Comparison of ENCODE assay signal across 12 cellular contexts in the genomic region with DNA sequence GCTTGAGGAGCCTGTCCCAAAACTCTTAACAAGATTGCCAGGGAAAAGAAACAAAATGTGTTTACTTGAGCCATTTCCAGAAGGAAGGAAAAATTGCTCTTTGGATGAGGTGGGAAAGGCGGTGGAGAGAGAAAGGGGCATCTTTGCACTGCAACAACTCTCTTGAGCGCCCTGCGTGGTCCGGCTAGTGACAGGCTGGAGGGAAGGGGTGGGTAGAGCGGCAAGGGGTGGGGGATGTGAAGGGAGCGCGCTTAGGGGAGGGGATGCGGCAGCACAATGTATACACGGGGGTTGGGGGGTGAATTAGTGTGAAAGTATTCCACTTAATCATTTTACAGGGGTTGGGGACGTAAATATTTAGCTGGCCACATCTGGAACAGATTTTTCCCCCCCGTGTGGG. TPM values are rescaled to one million over a fixed set of nuclear protein-coding genes. Genes with fewer than 3 reads are reported as not detected.
DNase-seq lines count a peak whose midpoint lies in the region; ATAC-seq, FAIRE-seq and TF ChIP-seq lines count a peak whose summit lies in the region.
"Had no signal": no experiment of that assay in that cellular context is flagged by ENCODE, and none has a peak within 500 bp of the region (broad histone marks: within the 10 kb centered on the region; RNA-seq: fewer than 3 reads in every experiment).

No MANE protein-coding gene starts in this region.

- no peaks in the 10 kb centered on the region for H3K4me1 Mint-ChIP-seq in stimulated activated effector memory CD8-positive, alpha-beta T cell treated with anti-CD3 and anti-CD28 coated beads, Interleukin-12 subunit alpha, Interleukin-12 subunit beta, amount 100 ng/mL, for 72 hours

- DNase-seq in cardiac muscle cell (ENCODE audit: low read depth in 1 of 2, low spot score in 1 of 2) (peak in 1 of 2 donors; percentile 60), cardiac septum (ENCODE audit: low spot score) (no peak), pancreas (peak in 4 of 6 donors; percentile 12 to 57 (median 26)), GM12892 (ENCODE audit: insufficient read length) (no peak)
- DNase-seq in effector CD4-positive, alpha-beta T cell = no peak
- DNase-seq in stimulated activated effector memory CD8-positive, alpha-beta T cell treated with anti-CD3 and anti-CD28 coated beads, Interleukin-12 subunit alpha, Interleukin-12 subunit beta, amount 100 ng/mL, for 72 hours (ENCODE audit: low spot score in 2 of 2) = no peak
- DNase-seq: Caco-2; NCI-H446; stimulated activated naive CD4-positive, alpha-beta T cell had no signal

- H3K27ac ChIP-seq in cardiac muscle cell = no peak overlapping the region
- no peak overlapping the region for H3K27ac ChIP-seq in iPS-18a (ENCODE audit: low read length)
- peak overlapping the region; percentile 51 to 91 (median 74) for H3K27ac ChIP-seq in pancreas
- H3K27ac ChIP-seq: A549 had no signal

- H3K36me3 ChIP-seq in cardiac muscle cell = no peaks in the 10 kb centered on the region
- H3K36me3 ChIP-seq in iPS-18a (ENCODE audit: control insufficient read depth, low read depth, low read length) = no peaks in the 10 kb centered on the region
- no peaks in the 10 kb centered on the region for H3K36me3 ChIP-seq in pancreas

- WGBS in pancreas, 2 donors = 2 to 4% methylated on average over 11 of the region's 11 CpGs

- ATAC-seq in pancreas = peak in 3 of 4 donors; percentile 23 to 29 (median 28)
- no peak for ATAC-seq in HG03565 (IDR thresholded peaks at IDR 0.05; ENCODE audit: unreplicated experiment)
- ATAC-seq in stimulated activated effector memory CD8-positive, alpha-beta T cell treated with anti-CD3 and anti-CD28 coated beads, Interleukin-12 subunit alpha, Interleukin-12 subunit beta, amount 100 ng/mL, for 72 hours = no peak

- no peaks in the 10 kb centered on the region for H3K36me3 Mint-ChIP-seq in stimulated activated effector memory CD8-positive, alpha-beta T cell treated with anti-CD3 and anti-CD28 coated beads, Interleukin-12 subunit alpha, Interleukin-12 subunit beta, amount 100 ng/mL, for 72 hours

- H3K27ac Mint-ChIP-seq in stimulated activated effector memory CD8-positive, alpha-beta T cell treated with anti-CD3 and anti-CD28 coated beads, Interleukin-12 subunit alpha, Interleukin-12 subunit beta, amount 100 ng/mL, for 72 hours = no peak overlapping the region

- H3K4me3 Mint-ChIP-seq in stimulated activated effector memory CD8-positive, alpha-beta T cell treated with anti-CD3 and anti-CD28 coated beads, Interleukin-12 subunit alpha, Interleukin-12 subunit beta, amount 100 ng/mL, for 72 hours = no peak overlapping the region

- no peak for FAIRE-seq in pancreas (lab: Jason Lieb, UNC)
- no peak for FAIRE-seq in GM12892 (lab: Jason Lieb, UNC)
- FAIRE-seq: A549 had no signal

- TF ChIP-seq POLR2A in GM12892 (IDR thresholded peaks at IDR 0.05; ENCODE audit: low read depth, low read length) = no peak

- H3K4me3 ChIP-seq in cardiac muscle cell (peak overlapping the region; percentile 64), iPS-18a (ENCODE audit: low read length) (peak overlapping the region; percentile 76), pancreas (peak overlapping the region; percentile 33 to 56 (median 46))
- H3K4me3 ChIP-seq: A549 had no signal

- peaks cover 57% of the 10 kb centered on the region for H3K4me1 ChIP-seq in cardiac muscle cell (ENCODE audit: low read depth)
- peaks cover 24% of the 10 kb centered on the region for H3K4me1 ChIP-seq in iPS-18a (ENCODE audit: control insufficient read depth, low read depth, low read length)
- H3K4me1 ChIP-seq in pancreas = peaks cover 0 to 16% (median 4%) of the 10 kb centered on the region in 3 donors
- H3K4me1 ChIP-seq: A549, Caco-2 had no signal

- H3K9me3 Mint-ChIP-seq in stimulated activated effector memory CD8-positive, alpha-beta T cell treated with anti-CD3 and anti-CD28 coated beads, Interleukin-12 subunit alpha, Interleukin-12 subunit beta, amount 100 ng/mL, for 72 hours = peaks cover 11% of the 10 kb centered on the region

- TF ChIP-seq CTCF in cardiac muscle cell (IDR thresholded peaks at IDR 0.05; ENCODE audit: low read depth, low read length) (no peak), pancreas (IDR thresholded peaks at IDR 0.05) (no peak)

- intact Hi-C loops in cardiac septum (cut with DNase I) (no loop called here), pancreas (cut with DNase I) (no loop called here)

- H3K27me3 ChIP-seq in cardiac muscle cell (no peaks in the 10 kb centered on the region), iPS-18a (ENCODE audit: control insufficient read depth, insufficient read depth, low read length) (peaks cover 56% of the 10 kb centered on the region), pancreas (no peaks in the 10 kb centered on the region)

- H3K9me3 ChIP-seq in cardiac muscle cell (ENCODE audit: low read depth) (no peaks in the 10 kb centered on the region), iPS-18a (ENCODE audit: control insufficient read depth, low read depth, low read length) (no peaks in the 10 kb centered on the region), pancreas (no peaks in the 10 kb centered on the region)
- H3K9me3 ChIP-seq: A549, Caco-2 had no signal

- H3K9ac ChIP-seq in iPS-18a (ENCODE audit: low read length) = no peak overlapping the region

RNA-seq across cellular contexts. Expression of a gene that starts 1.3 kb away (rescaled TPM):
- total RNA-seq in cardiac muscle cell (34.5 and 60.0 TPM in 2 replicates), cardiac septum (0.32 TPM), pancreas (1 to 10 TPM; 5.7 to 8.5 (median 6.5) TPM)
- polyA plus RNA-seq in cardiac muscle cell (43.7 and 68.6 TPM in 2 replicates), pancreas (1 to 10 TPM; 1.8 to 3.8 TPM)
- not detected for polyA plus RNA-seq in GM12892 (2012; ENCODE audit: missing spikeins)
- total RNA-seq: Caco-2 had no signal
- polyA plus RNA-seq: A549 had no signal

Comparison
In these comparisons a context has a peak if more than half of its experiments do, and no peak if none do; other contexts are left out.
1. DNase-seq: peak in pancreas (4 of 6); none in cardiac septum (single experiment), effector CD4-positive, alpha-beta T cell (single experiment), GM12892 (single experiment) and stimulated activated effector memory CD8-positive, alpha-beta T cell treated with anti-CD3 and anti-CD28 coated beads, Interleukin-12 subunit alpha, Interleukin-12 subunit beta, amount 100 ng/mL, for 72 hours (0 of 2).
2. H3K27ac ChIP-seq: peak in pancreas (4 of 4); none in cardiac muscle cell (single experiment) and iPS-18a (single experiment).
3. ATAC-seq: peak in pancreas (3 of 4); none in HG03565 (single experiment) and stimulated activated effector memory CD8-positive, alpha-beta T cell treated with anti-CD3 and anti-CD28 coated beads, Interleukin-12 subunit alpha, Interleukin-12 subunit beta, amount 100 ng/mL, for 72 hours (single experiment).
4. Peak in every context shown above with its lines, with median percentiles within 50 percentile points of each other: H3K4me3 ChIP-seq.